8 cellular contexts compared by ENCODE assay signal in the genomic region with DNA sequence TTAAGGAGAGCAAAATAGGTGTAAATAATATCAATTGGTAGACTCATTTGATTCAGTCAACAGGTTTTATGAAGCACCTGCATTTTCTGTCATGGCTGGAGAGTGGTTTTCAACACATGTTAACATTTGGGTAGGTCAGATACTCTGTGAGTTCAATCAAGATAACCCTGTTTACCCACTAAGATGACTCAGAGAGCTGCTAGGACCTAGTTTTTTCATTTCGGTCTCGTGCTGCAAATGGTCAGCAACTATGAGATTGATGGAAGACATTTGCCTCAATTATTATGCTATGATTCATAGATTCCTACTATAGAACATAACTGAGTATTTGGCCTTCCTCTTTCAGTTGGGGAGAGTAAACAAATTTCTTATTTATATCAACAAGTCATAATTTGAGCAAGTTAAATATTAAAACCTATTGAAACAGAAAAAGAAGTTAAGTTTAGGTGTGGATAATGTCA.
A peak's percentile ranks its signal among the peaks of the same experiment; 100 is the strongest.
DNase-seq lines count a peak whose midpoint lies in the region; ATAC-seq and TF ChIP-seq lines count a peak whose summit lies in the region.

No MANE protein-coding gene starts in this region.

- H4K8ac ChIP-seq in mesenchymal stem cell (ENCODE audit: low read length) = no peak overlapping the region

- DNase-seq in M059J (ENCODE audit: low read depth) (peak; percentile 92), cardiac fibroblast (ENCODE audit: low read depth in 2 of 2) (peak; percentile 44 to 61), mesenchymal stem cell (peak; percentile 49), GM13976 (ENCODE audit: low spot score) (no peak), hippocampal formation (lab: John Stamatoyannopoulos, UW) (no peak), endothelial cell (ENCODE audit: low spot score) (no peak)

- H3K79me1 ChIP-seq in mesenchymal stem cell (replicated peaks; ENCODE audit: low read length, poor library complexity, severe bottlenecking) = no peaks in the 10 kb centered on the region

- H2BK120ac ChIP-seq in mesenchymal stem cell (ENCODE audit: low read depth, low read length) = peak overlapping the region; percentile 34

- no CpG with 5 or more reads among the region's 2 CpGs for WGBS in mesenchymal stem cell

- H3K9me3 ChIP-seq in mesenchymal stem cell (ENCODE audit: control insufficient read depth, low read length) = no peaks in the 10 kb centered on the region

- no peak overlapping the region; the same call in 1 of the 2 replicates for H3K4me3 ChIP-seq in ACC112 (ENCODE audit: low read depth, low read length)
- no peak overlapping the region for H3K4me3 ChIP-seq in cardiac fibroblast (replicated peaks in 1 of 2; ENCODE audit: low read depth in 2 of 2, low read length in 2 of 2)
- H3K4me3 ChIP-seq in mesenchymal stem cell (ENCODE audit: insufficient read depth in 1 of 2, low read depth in 1 of 2, low read length in 2 of 2) = no peak overlapping the region

- no peaks in the 10 kb centered on the region for H3K27me3 ChIP-seq in ACC112 (ENCODE audit: insufficient read depth, low read length)
- no peaks in the 10 kb centered on the region for H3K27me3 ChIP-seq in mesenchymal stem cell (ENCODE audit: control insufficient read depth in 1 of 2, insufficient read depth in 1 of 2, low read length in 2 of 2)

- H2AK5ac ChIP-seq in mesenchymal stem cell (ENCODE audit: low read length, severe bottlenecking) = peak overlapping the region; percentile 69

- no peak overlapping the region for H3K4me2 ChIP-seq in mesenchymal stem cell (ENCODE audit: low read length, poor library complexity, severe bottlenecking)

- H3K27ac ChIP-seq in ACC112 (ENCODE audit: low read depth, low read length) = peak overlapping the region; percentile 85
- peak overlapping the region; percentile 47 for H3K27ac ChIP-seq in mesenchymal stem cell (ENCODE audit: low read length, poor library complexity, severe bottlenecking)

- H3K23ac ChIP-seq in mesenchymal stem cell (ENCODE audit: low read length in 2 of 2) = no peak overlapping the region

- no peaks in the 10 kb centered on the region for H3K9me3 Mint-ChIP-seq in endothelial cell (ENCODE audit: unreplicated experiment)

- H2AFZ ChIP-seq in ACC112 (ENCODE audit: low read length, unreplicated experiment) (peak overlapping the region; percentile 23), mesenchymal stem cell (ENCODE audit: low read depth, low read length) (no peak overlapping the region)

- H3K4ac ChIP-seq in mesenchymal stem cell (ENCODE audit: low read depth in 1 of 2, low read length in 2 of 2) = no peak overlapping the region

- no peaks in the 10 kb centered on the region for H3K4me1 Mint-ChIP-seq in endothelial cell (ENCODE audit: unreplicated experiment)

- H2BK12ac ChIP-seq in mesenchymal stem cell (ENCODE audit: low read length in 2 of 2) = no peak overlapping the region

- H3K4me1 ChIP-seq in ACC112 (ENCODE audit: control insufficient read depth, insufficient read depth, low read length, unreplicated experiment) (peaks cover 49% of the 10 kb centered on the region), mesenchymal stem cell (ENCODE audit: control insufficient read depth, insufficient read depth, low read depth, low read length) (no peaks in the 10 kb centered on the region)

- H4K91ac ChIP-seq in mesenchymal stem cell (ENCODE audit: low read length) = no peak overlapping the region

- H3K4me3 Mint-ChIP-seq in endothelial cell (ENCODE audit: unreplicated experiment) = no peak overlapping the region

- in situ Hi-C loops in GM13976 (cut with MboI; ENCODE audit: low sequenced_read_pairs, unreplicated experiment) = no loop called here

- H3K14ac ChIP-seq in mesenchymal stem cell (ENCODE audit: low read length in 2 of 2) = no peak overlapping the region

- no peak for ATAC-seq in GM18861 (IDR thresholded peaks at IDR 0.05; ENCODE audit: unreplicated experiment)

- H3K36me3 ChIP-seq in ACC112 (ENCODE audit: insufficient read depth, low read length) = no peaks in the 10 kb centered on the region
- no peaks in the 10 kb centered on the region for H3K36me3 ChIP-seq in mesenchymal stem cell (ENCODE audit: control insufficient read depth in 1 of 2, insufficient read depth in 2 of 2, low read depth in 1 of 2, low read length in 2 of 2)

- H2BK15ac ChIP-seq in mesenchymal stem cell (ENCODE audit: low read depth, poor library complexity, severe bottlenecking) = no peak overlapping the region

- H3K79me2 ChIP-seq in ACC112 (ENCODE audit: control insufficient read depth, insufficient read depth, low read length, unreplicated experiment) = no peaks in the 10 kb centered on the region

- H3K27me3 Mint-ChIP-seq in endothelial cell (ENCODE audit: unreplicated experiment) = peaks cover 1% of the 10 kb centered on the region

- H2BK5ac ChIP-seq in mesenchymal stem cell (ENCODE audit: low read depth, low read length, poor library complexity, severe bottlenecking) = no peak overlapping the region

- TF ChIP-seq CTCF in cardiac fibroblast (IDR thresholded peaks at IDR 0.05; ENCODE audit: low read depth, low read length) (no peak), GM13976 (IDR thresholded peaks at IDR 0.05; ENCODE audit: borderline replicate concordance, control extremely low read depth, extremely low read depth, insufficient read depth, missing control alignments) (no peak), endothelial cell (IDR thresholded peaks at IDR 0.05; ENCODE audit: unreplicated experiment) (no peak)

- H3K27ac Mint-ChIP-seq in endothelial cell (ENCODE audit: unreplicated experiment) = no peak overlapping the region

- no peaks in the 10 kb centered on the region for H3K36me3 Mint-ChIP-seq in endothelial cell (ENCODE audit: low read depth, unreplicated experiment)

- no peak overlapping the region for H3K9ac ChIP-seq in mesenchymal stem cell (ENCODE audit: low read length)

- no peak overlapping the region for H3K18ac ChIP-seq in mesenchymal stem cell (ENCODE audit: low read depth in 1 of 2, low read length in 2 of 2)

Comparison
In these comparisons a context has a peak if more than half of its experiments do, and no peak if none do; other contexts are left out.
1. DNase-seq: peak in M059J (single experiment), cardiac fibroblast (2 of 2) and mesenchymal stem cell (single experiment); none in GM13976 (single experiment), hippocampal formation (0 of 2) and endothelial cell (single experiment).